16 cellular contexts compared by ENCODE assay signal in genomic region chr6:170535002-170535401, GRCh38. TPM values are rescaled to one million over a fixed set of nuclear protein-coding genes. Genes with fewer than 3 reads are reported as not detected.
DNase-seq lines count a peak whose midpoint lies in the region; ATAC-seq and TF ChIP-seq lines count a peak whose summit lies in the region.
"Had no signal": no experiment of that assay in that cellular context is flagged by ENCODE, and none has a peak within 500 bp of the region (broad histone marks: within the 10 kb centered on the region; RNA-seq: fewer than 3 reads in every experiment).

No MANE protein-coding gene starts in this region.

- H3K4me1 Mint-ChIP-seq in stimulated activated naive CD8-positive, alpha-beta T cell treated with anti-CD3 and anti-CD28 coated beads, Interleukin-15, Interleukin-2, amounts not matched to agents 100 ng/mL and 50 ng/mL, for 24 hours (ENCODE audit: low read depth) = no peaks in the 10 kb centered on the region
- peaks cover 2% of the 10 kb centered on the region for H3K4me1 Mint-ChIP-seq in stimulated activated naive CD8-positive, alpha-beta T cell treated with anti-CD3 and anti-CD28 coated beads, Interleukin-15, amount 100 ng/mL, for 72 hours

- TF ChIP-seq POLR2A in right lobe of liver (IDR thresholded peaks at IDR 0.05) = no peak

- peaks cover 18% of the 10 kb centered on the region for H4K20me1 ChIP-seq in hepatocyte (ENCODE audit: insufficient read depth, poor library complexity, severe bottlenecking)

- intact Hi-C loops in right lobe of liver (cut with DNase I) = no loop called here

- H3K27ac ChIP-seq in hepatocyte (peak overlapping the region; percentile 55), right lobe of liver (peak overlapping the region in 1 of 3 donors; percentile 31)

- no peaks in the 10 kb centered on the region for H3K27me3 Mint-ChIP-seq in stimulated activated naive CD8-positive, alpha-beta T cell treated with anti-CD3 and anti-CD28 coated beads, Interleukin-15, Interleukin-2, amounts not matched to agents 100 ng/mL and 50 ng/mL, for 24 hours
- no peaks in the 10 kb centered on the region for H3K27me3 Mint-ChIP-seq in stimulated activated naive CD8-positive, alpha-beta T cell treated with anti-CD3 and anti-CD28 coated beads, Interleukin-15, amount 100 ng/mL, for 72 hours
- H3K27me3 Mint-ChIP-seq: B cell; CD4-positive, alpha-beta T cell had no signal

- H3K4me2 ChIP-seq in hepatocyte = no peak overlapping the region

- H3K4me3 ChIP-seq in hepatocyte (no peak overlapping the region), right lobe of liver (no peak overlapping the region)

- TF ChIP-seq CTCF in hepatocyte (IDR thresholded peaks at IDR 0.05; ENCODE audit: poor library complexity) (no peak), right lobe of liver (IDR thresholded peaks at IDR 0.05) (no peak)

- no peaks in the 10 kb centered on the region for H3K9me2 ChIP-seq in hepatocyte (replicated peaks; ENCODE audit: insufficient read depth)

- no peaks in the 10 kb centered on the region for H3K9me3 Mint-ChIP-seq in stimulated activated naive CD8-positive, alpha-beta T cell treated with anti-CD3 and anti-CD28 coated beads, Interleukin-15, Interleukin-2, amounts not matched to agents 100 ng/mL and 50 ng/mL, for 24 hours
- H3K9me3 Mint-ChIP-seq in stimulated activated naive CD8-positive, alpha-beta T cell treated with anti-CD3 and anti-CD28 coated beads, Interleukin-15, amount 100 ng/mL, for 72 hours = no peaks in the 10 kb centered on the region
- H3K9me3 Mint-ChIP-seq: CD4-positive, alpha-beta T cell had no signal

- H3K4me1 ChIP-seq in hepatocyte (ENCODE audit: insufficient read depth) (peaks cover 4% of the 10 kb centered on the region), right lobe of liver (peaks cover 0 to 14% (median 6%) of the 10 kb centered on the region in 4 donors)

- peaks cover 23% of the 10 kb centered on the region for H3K79me2 ChIP-seq in hepatocyte

- peaks cover 62% of the 10 kb centered on the region for H3K36me3 Mint-ChIP-seq in stimulated activated naive CD8-positive, alpha-beta T cell treated with anti-CD3 and anti-CD28 coated beads, Interleukin-15, Interleukin-2, amounts not matched to agents 100 ng/mL and 50 ng/mL, for 24 hours (ENCODE audit: low read depth)

- peak overlapping the region; percentile 53 for H3K27ac Mint-ChIP-seq in stimulated activated naive CD8-positive, alpha-beta T cell treated with anti-CD3 and anti-CD28 coated beads, Interleukin-15, Interleukin-2, amounts not matched to agents 100 ng/mL and 50 ng/mL, for 24 hours
- no peak overlapping the region for H3K27ac Mint-ChIP-seq in stimulated activated naive CD8-positive, alpha-beta T cell treated with anti-CD3 and anti-CD28 coated beads, Interleukin-15, amount 100 ng/mL, for 72 hours
- H3K27ac Mint-ChIP-seq: B cell; CD4-positive, alpha-beta T cell had no signal

- H3K4me3 Mint-ChIP-seq in stimulated activated naive CD8-positive, alpha-beta T cell treated with anti-CD3 and anti-CD28 coated beads, Interleukin-15, Interleukin-2, amounts not matched to agents 100 ng/mL and 50 ng/mL, for 24 hours = no peak overlapping the region
- no peak overlapping the region for H3K4me3 Mint-ChIP-seq in stimulated activated naive CD8-positive, alpha-beta T cell treated with anti-CD3 and anti-CD28 coated beads, Interleukin-15, amount 100 ng/mL, for 72 hours
- H3K4me3 Mint-ChIP-seq: B cell; CD4-positive, alpha-beta T cell had no signal

- H2AFZ ChIP-seq in hepatocyte = no peak overlapping the region

- 89% methylated on average over 5 of the region's 5 CpGs for WGBS in hepatocyte (ENCODE audit: low lambda C conversion rate, missing lambda C conversion rate)
- WGBS in right lobe of liver (ENCODE audit: insufficient coverage, low coverage, low lambda C conversion rate, missing lambda C conversion rate) = 73% methylated on average over 4 of the region's 5 CpGs

- DNase-seq in stimulated activated naive CD8-positive, alpha-beta T cell treated with anti-CD3 and anti-CD28 coated beads, Interleukin-15, amount 100 ng/mL, for 72 hours = no peak
- DNase-seq in hepatocyte (ENCODE audit: low spot score) (peak; percentile 35), right lobe of liver (no peak)
- DNase-seq in activated T-cell treated with anti-CD3 and anti-CD28 coated beads, Interleukin-2, amount 50 U/mL, for 48 hours = no peak
- DNase-seq: C1 segment of cervical spinal cord; CD4-positive, alpha-beta T cell; DMS153; DMS79 treated with DMSO at 0.1 percent for 48 hours; EL; GDM1; HCEC 1CT; IMR-90 had no signal

- no peak for ATAC-seq in stimulated activated naive CD8-positive, alpha-beta T cell treated with anti-CD3 and anti-CD28 coated beads, Interleukin-15, amount 100 ng/mL, for 72 hours
- ATAC-seq in right lobe of liver (peak; percentile 43 to 64 (median 60)), GM21423 (IDR thresholded peaks at IDR 0.05; ENCODE audit: unreplicated experiment) (no peak), HG03175 (IDR thresholded peaks at IDR 0.05; ENCODE audit: unreplicated experiment) (no peak)

- no peaks in the 10 kb centered on the region for H3K36me3 ChIP-seq in hepatocyte (replicated peaks; ENCODE audit: insufficient read depth, low read depth)
- H3K36me3 ChIP-seq in right lobe of liver = peaks cover 4 to 71% (median 37%) of the 10 kb centered on the region in 4 donors

- no peaks in the 10 kb centered on the region for H3K27me3 ChIP-seq in hepatocyte
- H3K27me3 ChIP-seq in right lobe of liver = no peaks in the 10 kb centered on the region

- no peaks in the 10 kb centered on the region for H3K9me3 ChIP-seq in hepatocyte (ENCODE audit: low read depth)
- no peaks in the 10 kb centered on the region for H3K9me3 ChIP-seq in right lobe of liver

RNA-seq across cellular contexts. Expression of gene PSMB1, which starts 18.1 kb away (rescaled TPM):
- total RNA-seq in hepatocyte (252 and 261 TPM in 2 replicates), right lobe of liver (100 to 1,000 TPM in 5 of 6 experiments, 10 to 100 TPM in 1; 90.3 to 164 (median 111) TPM)
- polyA plus RNA-seq in hepatocyte = 398 and 399 TPM in 2 replicates

RNA-seq across cellular contexts. Expression of gene TBP, which starts 19.2 kb away (rescaled TPM):
- total RNA-seq in hepatocyte = 15.5 and 22.8 TPM in 2 replicates
- 19.7 and 20.2 TPM in 2 replicates for polyA plus RNA-seq in hepatocyte
- 1 to 10 TPM; 5.3 to 9.1 (median 5.9) TPM for total RNA-seq in right lobe of liver

RNA-seq across cellular contexts. Expression of gene PDCD2, which starts 49.4 kb away (rescaled TPM):
- total RNA-seq in hepatocyte (75.0 and 77.8 TPM in 2 replicates), right lobe of liver (10 to 100 TPM; 22.3 to 57.8 (median 24.0) TPM)
- 64.0 and 65.2 TPM in 2 replicates for polyA plus RNA-seq in hepatocyte

Comparison
In these comparisons a context has a peak if more than half of its experiments do, and no peak if none do; other contexts are left out.
1. ATAC-seq: peak in right lobe of liver (4 of 4); none in stimulated activated naive CD8-positive, alpha-beta T cell treated with anti-CD3 and anti-CD28 coated beads, Interleukin-15, amount 100 ng/mL, for 72 hours (single experiment), GM21423 (single experiment) and HG03175 (single experiment).